In genomic region chr13:24716446-24716845, GRCh38 we compare ENCODE assay signal across 20 cellular contexts. TPM values are rescaled to one million over a fixed set of nuclear protein-coding genes. Genes with fewer than 3 reads are reported as not detected.
DNase-seq lines count a peak whose midpoint lies in the region; ATAC-seq, FAIRE-seq and TF ChIP-seq lines count a peak whose summit lies in the region.
"Had no signal": no experiment of that assay in that cellular context is flagged by ENCODE, and none has a peak within 500 bp of the region (broad histone marks: within the 10 kb centered on the region; RNA-seq: fewer than 3 reads in every experiment).

No MANE protein-coding gene starts in this region.

- no peaks in the 10 kb centered on the region for H3K36me3 Mint-ChIP-seq in Caco-2 (ENCODE audit: insufficient read depth, unreplicated experiment)
- H3K36me3 Mint-ChIP-seq in H9 (ENCODE audit: insufficient read depth in 1 of 3, low read depth in 3 of 3): no peaks in the 10 kb centered on the region; a peak in 1 of 7 replicates
- H3K36me3 Mint-ChIP-seq: CD8-positive, alpha-beta memory T cell had no signal

- no peak for FAIRE-seq in H1 (lab: Jason Lieb, UNC)
- FAIRE-seq: GM12891 had no signal

- H3K27me3 ChIP-seq in Caco-2 (replicated peaks; ENCODE audit: control insufficient read depth, insufficient read depth, low read length) (no peaks in the 10 kb centered on the region), H9 (ENCODE audit: insufficient read depth, low read length) (no peaks in the 10 kb centered on the region), H1 (replicated peaks in 1 of 4; ENCODE audit: control insufficient read depth in 3 of 4, extremely low read depth in 1 of 4, insufficient read depth in 3 of 4, low read length in 3 of 4) (no peaks in the 10 kb centered on the region)
- H3K27me3 ChIP-seq: BLaER1 had no signal

- intact Hi-C loops in Caco-2 (cut with micrococcal nuclease; ENCODE audit: unreplicated experiment): no loop called here
- intact Hi-C loops in Right ventricle myocardium inferior (cut with DNase I): no loop called here

- no peak for TF ChIP-seq RAD21 in H1 (IDR thresholded peaks at IDR 0.05 in 1 of 2, conservative IDR thresholded peaks at IDR 0.05 in 1 of 2; ENCODE audit: low read depth in 2 of 2, low read length in 2 of 2)

- no peak overlapping the region for H3K56ac ChIP-seq in H9 (ENCODE audit: insufficient read length, low read depth, low read length)
- no peak overlapping the region for H3K56ac ChIP-seq in H1 (replicated peaks; ENCODE audit: insufficient read length, low read depth, low read length)

- ATAC-seq in HG03045 (IDR thresholded peaks at IDR 0.05; ENCODE audit: unreplicated experiment) (no peak), Right ventricle myocardium inferior (no peak), HG02884 (IDR thresholded peaks at IDR 0.05; ENCODE audit: unreplicated experiment) (no peak)
- ATAC-seq: HCT116 had no signal

- DNase-seq in Caco-2 (no peak), H9 (no peak), H1 (ENCODE audit: low read depth in 1 of 2, low spot score in 2 of 2) (no peak), iPS-NIHi11 (ENCODE audit: low spot score) (peak; percentile 46), Right ventricle myocardium inferior (ENCODE audit: missing footprints) (no peak), NCI-H187 treated with DMSO at 0.1 percent for 48 hours (lab: John Stamatoyannopoulos, UW) (no peak)
- DNase-seq: AML-193; CD8-positive, alpha-beta memory T cell; DMS 273 treated with DMSO at 0.1 percent for 48 hours; GOT3 had no signal

- H3K4me3 ChIP-seq in Caco-2 (ENCODE audit: low read depth, low read length): no peak overlapping the region
- H3K4me3 ChIP-seq in H1 (ENCODE audit: extremely low read depth in 1 of 4, insufficient read depth in 2 of 4, low read depth in 3 of 4, low read length in 4 of 4): peak overlapping the region in 2 of 4 experiments; percentile 17 to 47; a peak in 3 of 8 replicates
- H3K4me3 ChIP-seq: BLaER1 had no signal

- H3K23me2 ChIP-seq in H9 (ENCODE audit: insufficient read length, low read depth, low read length, poor library complexity, severe bottlenecking): peaks cover 6% of the 10 kb centered on the region
- no peaks in the 10 kb centered on the region; the same call in 1 of the 2 replicates for H3K23me2 ChIP-seq in H1 (ENCODE audit: low read depth, low read length)

- H3K79me2 ChIP-seq in H9 (ENCODE audit: insufficient read depth, low read length): no peaks in the 10 kb centered on the region
- no peaks in the 10 kb centered on the region for H3K79me2 ChIP-seq in H1 (ENCODE audit: control insufficient read depth in 1 of 2, insufficient read depth in 2 of 2, low read length in 2 of 2)

- H4K91ac ChIP-seq in H9 (ENCODE audit: insufficient read length, low read depth, low read length): no peak overlapping the region
- H4K91ac ChIP-seq in H1 (replicated peaks; ENCODE audit: insufficient read length, low read length): no peak overlapping the region

- H3K4me2 ChIP-seq in H9 (ENCODE audit: insufficient read depth, insufficient read length, low read length) (peak overlapping the region; percentile 14), H1 (ENCODE audit: insufficient read depth in 1 of 2, low read depth in 2 of 2, low read length in 2 of 2) (peak overlapping the region; percentile 52 to 73)
- H3K4me2 ChIP-seq: BLaER1 had no signal

- H2BK120ac ChIP-seq in H9 (ENCODE audit: low read depth, low read length, poor library complexity, severe bottlenecking) (no peak overlapping the region), H1 (replicated peaks; ENCODE audit: low read depth, low read length) (no peak overlapping the region)

- H3K14ac ChIP-seq in H9 (ENCODE audit: insufficient read depth, low read length) (no peak overlapping the region), H1 (ENCODE audit: insufficient read length) (no peak overlapping the region)

- H3K27ac ChIP-seq in H9 (ENCODE audit: insufficient read length, low read depth, low read length) (no peak overlapping the region), H1 (ENCODE audit: low read depth, low read length) (no peak overlapping the region)
- H3K27ac ChIP-seq: 22Rv1, BLaER1 had no signal

- H3T11ph ChIP-seq in H9 (ENCODE audit: low read length): no peak overlapping the region

- TF ChIP-seq EP300 in H1 (IDR thresholded peaks at IDR 0.05; ENCODE audit: borderline replicate concordance in 1 of 2, low read depth in 2 of 2, low read length in 2 of 2): no peak

- H3K27ac Mint-ChIP-seq in Caco-2 (ENCODE audit: unreplicated experiment) (no peak overlapping the region), H9 (peak overlapping the region; percentile 40 to 97 (median 93); a peak in 5 of 7 replicates)
- H3K27ac Mint-ChIP-seq: CD8-positive, alpha-beta memory T cell had no signal

- H2BK5ac ChIP-seq in H9 (ENCODE audit: insufficient read length, low read length) (no peak overlapping the region), H1 (ENCODE audit: low read depth, low read length) (no peak overlapping the region)

- H3K9me3 ChIP-seq in Caco-2: no peaks in the 10 kb centered on the region
- no peaks in the 10 kb centered on the region for H3K9me3 ChIP-seq in H9 (ENCODE audit: control insufficient read depth, low read depth, low read length)
- no peaks in the 10 kb centered on the region for H3K9me3 ChIP-seq in H1 (ENCODE audit: insufficient read depth in 2 of 2, low read depth in 1 of 2, low read length in 1 of 2)
- H3K9me3 ChIP-seq: BLaER1 had no signal

- peaks cover 25% of the 10 kb centered on the region for H3K4me1 ChIP-seq in Caco-2
- H3K4me1 ChIP-seq in H9 (ENCODE audit: insufficient read depth, low read length): no peaks in the 10 kb centered on the region
- H3K4me1 ChIP-seq in H1 (replicated peaks in 1 of 4; ENCODE audit: control insufficient read depth in 3 of 4, insufficient read depth in 4 of 4, low read length in 3 of 4): peaks cover 0 to 7% (median 4%) of the 10 kb centered on the region in 4 experiments; a peak in 4 of 7 replicates
- H3K4me1 ChIP-seq: BLaER1 had no signal

- H3K9ac ChIP-seq in H9 (ENCODE audit: extremely low read depth, insufficient read length, low read length): no peak overlapping the region
- no peak overlapping the region for H3K9ac ChIP-seq in H1 (replicated peaks in 1 of 4; ENCODE audit: extremely low read depth in 1 of 4, low read depth in 3 of 4, low read length in 3 of 4)
- H3K9ac ChIP-seq: BLaER1 had no signal

- H3K4me3 Mint-ChIP-seq in Caco-2 (ENCODE audit: unreplicated experiment) (peak overlapping the region; percentile 29), H9 (peak overlapping the region in 1 of 2 experiments; percentile 71; a peak in 3 of 5 replicates)
- H3K4me3 Mint-ChIP-seq: CD8-positive, alpha-beta memory T cell had no signal

- H3K36me3 ChIP-seq in Caco-2 (ENCODE audit: control insufficient read depth, insufficient read depth, low read length) (no peaks in the 10 kb centered on the region), H1 (ENCODE audit: control insufficient read depth in 2 of 4, insufficient read depth in 4 of 4, low read length in 3 of 4) (no peaks in the 10 kb centered on the region)
- H3K36me3 ChIP-seq: BLaER1 had no signal

- H4K5ac ChIP-seq in H9 (ENCODE audit: insufficient read length, low read depth, low read length) (no peak overlapping the region), H1 (ENCODE audit: insufficient read length, low read depth, low read length) (no peak overlapping the region)

- no peaks in the 10 kb centered on the region for H3K9me3 Mint-ChIP-seq in Caco-2 (ENCODE audit: unreplicated experiment)
- H3K9me3 Mint-ChIP-seq in H9: no peaks in the 10 kb centered on the region
- H3K9me3 Mint-ChIP-seq: CD8-positive, alpha-beta memory T cell had no signal

- H3K4ac ChIP-seq in H9 (ENCODE audit: low read depth, low read length) (no peak overlapping the region), H1 (replicated peaks; ENCODE audit: insufficient read length, low read depth, low read length) (no peak overlapping the region)

- H3K27me3 Mint-ChIP-seq in Caco-2 (ENCODE audit: insufficient read depth, unreplicated experiment) (peaks cover 4% of the 10 kb centered on the region), H9 (ENCODE audit: low read depth) (no peaks in the 10 kb centered on the region; the same call in none of the 2 replicates)

- no peak for TF ChIP-seq POLR2A in H1 (IDR thresholded peaks at IDR 0.05; ENCODE audit: control extremely low read depth in 1 of 2, low read depth in 2 of 2, low read length in 2 of 2)

- POLR2A ChIA-PET in Caco-2 (lab: Charles Lee): no interaction called here
- POLR2A ChIA-PET in H1 (lab: Charles Lee; ENCODE audit: partially characterized antibody): interaction anchor here (0.6 to 2.4 kb wide), 4 partner anchors 9 to 39 kb away, joined by 3 to 6 read pairs (median 3); no protein-coding TSS in a partner anchor

- H2AK5ac ChIP-seq in H9 (ENCODE audit: insufficient read length, low read length) (no peak overlapping the region), H1 (ENCODE audit: low read depth, low read length) (no peak overlapping the region)

- CTCF ChIA-PET in Caco-2 (lab: Charles Lee): no interaction called here
- CTCF ChIA-PET in H1 (lab: Charles Lee; ENCODE audit: partially characterized antibody): interaction anchor here (0.6 to 8.8 kb wide), 11 partner anchors 9 to 269 kb away, joined by 3 to 95 read pairs (median 4); no protein-coding TSS in a partner anchor

- H3K18ac ChIP-seq in H9 (ENCODE audit: insufficient read length, low read depth, low read length) (no peak overlapping the region), H1 (ENCODE audit: extremely low read depth, low read length) (peak overlapping the region; percentile 40; the same call in 1 of the 2 replicates)

- H2BK20ac ChIP-seq in H9 (ENCODE audit: low read depth, low read length, poor library complexity, severe bottlenecking) (no peak overlapping the region), H1 (ENCODE audit: low read length) (peak overlapping the region; percentile 80; the same call in 1 of the 2 replicates)

- BruUV-seq in Caco-2 (replicated peaks; lab: Mats Ljungman, UMichigan): no TSS peak

- H4K20me1 ChIP-seq in H9 (ENCODE audit: control insufficient read depth, insufficient read depth, insufficient read length) (no peaks in the 10 kb centered on the region), H1 (replicated peaks in 1 of 2; ENCODE audit: control insufficient read depth in 1 of 2, insufficient read depth in 2 of 2, low read length in 2 of 2) (no peaks in the 10 kb centered on the region)
- H4K20me1 ChIP-seq: BLaER1 had no signal

- H3K79me1 ChIP-seq in H9 (ENCODE audit: insufficient read depth, low read depth, low read length, poor library complexity, severe bottlenecking) (no peaks in the 10 kb centered on the region), H1 (ENCODE audit: low read depth, low read length) (no peaks in the 10 kb centered on the region)

- no peak overlapping the region for H3K23ac ChIP-seq in H9 (ENCODE audit: insufficient read length, low read depth, low read length)
- H3K23ac ChIP-seq in H1 (ENCODE audit: insufficient read length): no peak overlapping the region

- no peak for TF ChIP-seq CTCF in Caco-2 (IDR thresholded peaks at IDR 0.05; ENCODE audit: insufficient read depth in 1 of 2, low read depth in 1 of 2, low read length in 1 of 2, severe bottlenecking in 1 of 2, unreplicated experiment in 1 of 2)
- no peak for TF ChIP-seq CTCF in H9 (conservative IDR thresholded peaks at IDR 0.05)
- no peak for TF ChIP-seq CTCF in H1 (IDR thresholded peaks at IDR 0.05; ENCODE audit: control extremely low read depth in 1 of 3, insufficient read depth in 1 of 3, low read depth in 1 of 3, low read length in 3 of 3)

- no peak overlapping the region for H4K8ac ChIP-seq in H9 (replicated peaks; ENCODE audit: insufficient read length, low read depth, low read length)
- H4K8ac ChIP-seq in H1 (ENCODE audit: extremely low read depth, insufficient read depth, low read length): no peak overlapping the region

- peaks cover 19% of the 10 kb centered on the region for H3K4me1 Mint-ChIP-seq in Caco-2 (ENCODE audit: low read depth, unreplicated experiment)
- peaks cover 14 to 21% of the 10 kb centered on the region in 2 experiments for H3K4me1 Mint-ChIP-seq in H9
- H3K4me1 Mint-ChIP-seq: CD8-positive, alpha-beta memory T cell had no signal

- no CpG with 5 or more reads among the region's 7 CpGs for WGBS in H9 (ENCODE audit: extremely low coverage, insufficient read length, low lambda C conversion rate)
- WGBS in H1 (ENCODE audit: extremely low coverage in 1 of 2, insufficient coverage in 1 of 2, insufficient read length in 1 of 2, insufficient replicate concordance in 2 of 2, low coverage in 1 of 2, low lambda C conversion rate in 2 of 2, missing lambda C conversion rate in 1 of 2), 2 experiments: 18% methylated on average over 7 of the region's 7 CpGs; no CpG with 5 or more reads in 1 of the 2 experiments

- H2AFZ ChIP-seq in H9 (ENCODE audit: low read length) (no peak overlapping the region), H1 (ENCODE audit: low read length) (peak overlapping the region; percentile 2; the same call in 1 of the 2 replicates)

- H2BK15ac ChIP-seq in H9 (ENCODE audit: low read depth, low read length) (no peak overlapping the region), H1 (ENCODE audit: low read length) (no peak overlapping the region)

- H2BK12ac ChIP-seq in H9 (ENCODE audit: insufficient read length, low read depth, low read length): no peak overlapping the region
- H2BK12ac ChIP-seq in H1 (ENCODE audit: low read depth, low read length): no peak overlapping the region

RNA-seq across cellular contexts. Expression of gene ATP12A, which starts 36.2 kb away (rescaled TPM):
- total RNA-seq in Caco-2 (2022): not detected in 2 replicates
- total RNA-seq in H9 (2021): 0.79 and 0.94 TPM in 2 replicates
- 0.80 and 0.84 TPM in 2 replicates for total RNA-seq in H1 (2021; fragmentation: NEBNext Ultra II Directional; extraction: Animal tissue kit (Norgen Biotek cat#: 25700))
- 1.3 TPM in 2 replicates for polyA plus RNA-seq in H1 (2011; rRNA removed)
- 1.4 TPM for polyA plus RNA-seq in H1 (2011; cell fraction: cytosol; rRNA removed)
- 1.6 TPM for polyA plus RNA-seq in H1 (2011; cell fraction: nucleus; rRNA removed)
- polyA plus RNA-seq in H1 (2012, experiment 1 of 2): 1.1 to 1.4 TPM (median 1.2 TPM) in 4 replicates
- polyA plus RNA-seq in H1 (2012, experiment 2 of 2): 0.34 TPM
- polyA plus RNA-seq in H1 (2013, experiment 1 of 2): 1.6 TPM
- polyA plus RNA-seq in H1 (2013, experiment 2 of 2): 1.4 TPM
- 2.9 and 3.0 TPM in 2 replicates for polyA minus RNA-seq in H1 (2011; rRNA and poly(A)+ RNA removed)
- 1.7 TPM for polyA minus RNA-seq in H1 (2011; cell fraction: cytosol; rRNA and poly(A)+ RNA removed)
- 1.1 TPM for polyA minus RNA-seq in H1 (2011; cell fraction: nucleus; rRNA and poly(A)+ RNA removed)
- total RNA-seq in Right ventricle myocardium inferior: not detected
- total RNA-seq: G401, HT1080 had no signal
- polyA plus RNA-seq: CD8-positive, alpha-beta memory T cell had no signal

RNA-seq across cellular contexts. Expression of gene RNF17, which starts 47.5 kb away (rescaled TPM):
- total RNA-seq in Caco-2 (2022) (0.14 TPM in 2 replicates), H9 (2021) (not detected in 2 replicates), Right ventricle myocardium inferior (not detected)
- not detected in 2 replicates for total RNA-seq in H1 (2021; fragmentation: NEBNext Ultra II Directional; extraction: Animal tissue kit (Norgen Biotek cat#: 25700))
- polyA plus RNA-seq in H1 (2011; rRNA removed): not detected in 2 replicates
- not detected for polyA plus RNA-seq in H1 (2011; cell fraction: cytosol; rRNA removed)
- polyA plus RNA-seq in H1 (2011; cell fraction: nucleus; rRNA removed): not detected
- polyA plus RNA-seq in H1 (2012, experiment 1 of 2): not detected in 4 replicates
- polyA plus RNA-seq in H1 (2012, experiment 2 of 2): not detected
- polyA plus RNA-seq in H1 (2013, experiment 1 of 2): not detected
- not detected for polyA plus RNA-seq in H1 (2013, experiment 2 of 2)
- 0.15 TPM in 1 of 2 replicates, not detected in the other for polyA minus RNA-seq in H1 (2011; rRNA and poly(A)+ RNA removed)
- polyA minus RNA-seq in H1 (2011; cell fraction: cytosol; rRNA and poly(A)+ RNA removed): not detected
- not detected for polyA minus RNA-seq in H1 (2011; cell fraction: nucleus; rRNA and poly(A)+ RNA removed)
- total RNA-seq: A673; CD8-positive, alpha-beta memory T cell; Daoy; G401 had no signal
- polyA plus RNA-seq: CD8-positive, alpha-beta memory T cell had no signal
